Comparison of ENCODE assay signal across 8 cellular contexts in genomic region chr7:100801833-100802568, GRCh38. TPM values are rescaled to one million over a fixed set of nuclear protein-coding genes. Genes with fewer than 3 reads are reported as not detected.
DNase-seq lines count a peak whose midpoint lies in the region; ATAC-seq and TF ChIP-seq lines count a peak whose summit lies in the region.

No MANE protein-coding gene starts in this region.

- DNase-seq in DMS 273 (lab: John Stamatoyannopoulos, UW; ENCODE audit: unreplicated experiment) (peak; percentile 83), NCI-H146 (lab: John Stamatoyannopoulos, UW) (peak; percentile 91), choroid plexus epithelial cell (ENCODE audit: low read depth) (peak; percentile 49)
- no peak for DNase-seq in activated naive CD4-positive, alpha-beta T cell treated with anti-CD3 and anti-CD28 coated beads, Interleukin-2, amount 50 U/mL, for 16 hours
- no peak for DNase-seq in CD4-positive, alpha-beta memory T cell

- peaks cover 0 to 8% (median 0%) of the 10 kb centered on the region in 4 donors for H3K4me1 Mint-ChIP-seq in CD4-positive, alpha-beta memory T cell

- H3K27me3 ChIP-seq in muscle layer of colon (ENCODE audit: control insufficient read depth in 1 of 2, insufficient read depth in 2 of 2, low read length in 2 of 2): no peaks in the 10 kb centered on the region
- no peaks in the 10 kb centered on the region for H3K27me3 ChIP-seq in CD4-positive, alpha-beta memory T cell (ENCODE audit: insufficient read depth, low read length)

- no peak for ATAC-seq in GM19395 (IDR thresholded peaks at IDR 0.05; ENCODE audit: unreplicated experiment)
- no peak for ATAC-seq in HG02870 (IDR thresholded peaks at IDR 0.05; ENCODE audit: unreplicated experiment)

- peak overlapping the region; percentile 58 for H3K27ac ChIP-seq in muscle layer of colon (ENCODE audit: low read depth, low read length)
- no peak overlapping the region for H3K27ac ChIP-seq in CD4-positive, alpha-beta memory T cell (ENCODE audit: low read depth, low read length)

- POLR2A ChIA-PET in CD4-positive, alpha-beta memory T cell (lab: Charles Lee; ENCODE audit: partially characterized antibody): no interaction called here

- H3K4me3 ChIP-seq in choroid plexus epithelial cell (ENCODE audit: low read depth, low read length) (no peak overlapping the region), muscle layer of colon (ENCODE audit: low read depth in 1 of 2, low read length in 2 of 2) (no peak overlapping the region)
- H3K4me3 ChIP-seq in CD4-positive, alpha-beta memory T cell (ENCODE audit: low read length in 2 of 2): no peak overlapping the region

- H3K36me3 ChIP-seq in muscle layer of colon (ENCODE audit: insufficient read depth, low read length): peaks cover 20% of the 10 kb centered on the region
- no peaks in the 10 kb centered on the region for H3K36me3 ChIP-seq in CD4-positive, alpha-beta memory T cell (ENCODE audit: insufficient read depth, low read length)

- H3K9me3 Mint-ChIP-seq in CD4-positive, alpha-beta memory T cell: no peaks in the 10 kb centered on the region

- H3K4me1 ChIP-seq in muscle layer of colon (ENCODE audit: insufficient read depth, low read length): peaks cover 20% of the 10 kb centered on the region
- H3K4me1 ChIP-seq in CD4-positive, alpha-beta memory T cell (ENCODE audit: insufficient read depth, low read length): no peaks in the 10 kb centered on the region

- no peak for TF ChIP-seq CTCF in choroid plexus epithelial cell (conservative IDR thresholded peaks at IDR 0.05; ENCODE audit: low read depth, low read length)

- no peak overlapping the region for H3K4me3 Mint-ChIP-seq in CD4-positive, alpha-beta memory T cell

- H3K9me3 ChIP-seq in muscle layer of colon (ENCODE audit: low read length): no peaks in the 10 kb centered on the region
- no peaks in the 10 kb centered on the region for H3K9me3 ChIP-seq in CD4-positive, alpha-beta memory T cell (ENCODE audit: control insufficient read depth in 1 of 2, low read length in 2 of 2)

- CTCF ChIA-PET in CD4-positive, alpha-beta memory T cell (lab: Charles Lee; ENCODE audit: partially characterized antibody): interaction anchor here (0.9 to 7.3 kb wide), 2 partner anchors 32 to 49 kb away, joined by 3 to 59 read pairs; partner anchors contain the start of gene SLC12A9

- H3K27ac Mint-ChIP-seq in CD4-positive, alpha-beta memory T cell: no peak overlapping the region

- H3K36me3 Mint-ChIP-seq in CD4-positive, alpha-beta memory T cell: no peaks in the 10 kb centered on the region

- H3K27me3 Mint-ChIP-seq in CD4-positive, alpha-beta memory T cell: peaks cover 6 to 7% of the 10 kb centered on the region in 2 donors

- H3K9ac ChIP-seq in muscle layer of colon (ENCODE audit: low read length): no peak overlapping the region

- intact Hi-C loops in CD4-positive, alpha-beta memory T cell (cut with micrococcal nuclease): no loop called here

RNA-seq across cellular contexts. Expression of gene EPHB4, which starts 25.3 kb away (rescaled TPM):
- 1 to 10 TPM; 3.3 to 5.2 TPM for total RNA-seq in CD4-positive, alpha-beta memory T cell
- under 1 TPM in 1 of 2 donors, not detected in 1; 0.08 TPM for polyA plus RNA-seq in CD4-positive, alpha-beta memory T cell

RNA-seq across cellular contexts. Expression of gene SLC12A9, which starts 50.5 kb away (rescaled TPM):
- total RNA-seq in CD4-positive, alpha-beta memory T cell: 10 to 100 TPM; 63.7 to 64.6 TPM
- 1 to 10 TPM; 7.0 to 9.1 TPM for polyA plus RNA-seq in CD4-positive, alpha-beta memory T cell

Comparison
In these comparisons a context has a peak if more than half of its experiments do, and no peak if none do; other contexts are left out.
1. DNase-seq: peak in DMS 273 (single experiment), NCI-H146 (single experiment) and choroid plexus epithelial cell (single experiment); none in activated naive CD4-positive, alpha-beta T cell treated with anti-CD3 and anti-CD28 coated beads, Interleukin-2, amount 50 U/mL, for 16 hours (single experiment) and CD4-positive, alpha-beta memory T cell (0 of 5).